Comparison of ENCODE assay signal across 8 cellular contexts in the genomic region with DNA sequence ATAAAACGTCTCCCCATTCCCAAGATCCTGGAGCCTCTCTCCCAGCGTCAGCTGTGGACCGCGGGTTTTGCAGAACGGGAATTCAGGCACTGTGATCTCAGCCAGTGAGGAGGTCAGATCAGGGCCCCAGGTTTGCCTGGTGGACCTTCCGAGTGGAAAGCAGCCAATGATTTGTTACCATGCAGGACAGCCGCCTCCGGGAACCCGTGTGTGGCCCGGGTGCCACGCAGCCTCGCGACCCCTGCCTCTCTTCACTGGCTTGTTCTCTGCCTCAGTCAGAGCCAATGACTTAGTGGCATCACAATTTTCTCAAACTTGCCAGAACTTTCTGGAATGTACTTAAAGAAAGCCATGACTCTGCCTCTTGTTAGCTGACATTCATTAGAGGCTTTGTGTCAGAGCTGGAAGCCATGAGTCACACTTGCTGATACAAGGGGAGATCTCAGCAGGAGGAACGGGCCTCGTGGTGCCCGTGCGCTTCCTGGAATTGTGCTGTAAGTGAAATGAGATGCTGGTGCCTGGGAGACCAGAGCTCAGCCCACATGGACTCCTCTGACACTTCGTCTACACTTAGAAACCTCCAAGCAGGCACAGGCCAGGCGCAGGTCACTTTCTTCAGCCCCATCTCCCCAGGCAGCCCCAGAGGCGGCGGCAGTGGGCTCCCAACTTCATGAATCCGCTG.
DNase-seq lines count a peak whose midpoint lies in the region; ATAC-seq and TF ChIP-seq lines count a peak whose summit lies in the region.

No MANE protein-coding gene starts in this region.

- POLR2A ChIA-PET in GM10248 (lab: Yijun Ruan, JAX), result no interaction called here

- H3K36me3 ChIP-seq in HUES48 (ENCODE audit: control insufficient read depth, insufficient read depth, low read length), result no peaks in the 10 kb centered on the region
- H3K36me3 ChIP-seq in mucosa of descending colon (ENCODE audit: low read depth), result no peaks in the 10 kb centered on the region

- H3K4me1 ChIP-seq in HUES48 (ENCODE audit: control insufficient read depth, insufficient read depth, low read length), result no peaks in the 10 kb centered on the region
- no peaks in the 10 kb centered on the region for H3K4me1 ChIP-seq in mucosa of descending colon (ENCODE audit: low read depth)

- CTCF ChIA-PET in GM10248 (lab: Yijun Ruan, JAX), result no interaction called here

- no peak overlapping the region for H3K9ac ChIP-seq in HUES48 (ENCODE audit: low read depth, low read length)

- TF ChIP-seq CTCF in AG09319 (IDR thresholded peaks at IDR 0.05; ENCODE audit: low read depth, low read length), result no peak
- TF ChIP-seq CTCF in mucosa of descending colon (IDR thresholded peaks at IDR 0.05), result no peak
- TF ChIP-seq CTCF in GM10248 (IDR thresholded peaks at IDR 0.05; ENCODE audit: control extremely low read depth, extremely low read depth, low read depth, missing control alignments), result no peak

- intact Hi-C loops in mucosa of descending colon (cut with DNase I, micrococcal nuclease), result no loop called here

- no peaks in the 10 kb centered on the region for H3K9me3 ChIP-seq in HUES48 (ENCODE audit: control insufficient read depth, insufficient read depth, low read length)
- H3K9me3 ChIP-seq in mucosa of descending colon, result no peaks in the 10 kb centered on the region

- ATAC-seq in mucosa of descending colon, result peak; percentile 38
- ATAC-seq in GM21737 (IDR thresholded peaks at IDR 0.05; ENCODE audit: unreplicated experiment), result no peak
- no peak for ATAC-seq in GM21390 (IDR thresholded peaks at IDR 0.05; ENCODE audit: unreplicated experiment)

- DNase-seq in AG09319 (ENCODE audit: extremely low read depth, low read depth) (peak; percentile 84), mucosa of descending colon (no peak), GM19240 (ENCODE audit: insufficient read length, low spot score) (no peak), GM10248 (ENCODE audit: extremely low spot score) (no peak)

- H3K4me3 ChIP-seq in HUES48 (ENCODE audit: low read depth, low read length) (no peak overlapping the region), mucosa of descending colon (no peak overlapping the region)

- H3K27ac ChIP-seq in HUES48 (ENCODE audit: low read depth, low read length), result peak overlapping the region; percentile 65
- H3K27ac ChIP-seq in cingulate gyrus (ENCODE audit: low read depth, low read length), result peak overlapping the region; percentile 72

- H3K27me3 ChIP-seq in HUES48 (ENCODE audit: control insufficient read depth, insufficient read depth, low read length), result no peaks in the 10 kb centered on the region
